ENCODE assay signal across 8 cellular contexts in genomic region chr3:129441215-129441614, GRCh38. TPM values are rescaled to one million over a fixed set of nuclear protein-coding genes. Genes with fewer than 3 reads are reported as not detected.
DNase-seq lines count a peak whose midpoint lies in the region; TF ChIP-seq lines count a peak whose summit lies in the region.

No MANE protein-coding gene starts in this region.

- H3K4me2 ChIP-seq in osteoblast (ENCODE audit: insufficient read depth, low read length) = peak overlapping the region; percentile 87

- H3K4me1 ChIP-seq in osteoblast (ENCODE audit: insufficient read depth, low read length) = peaks cover 41% of the 10 kb centered on the region

- peaks cover 72% of the 10 kb centered on the region for H3K79me2 ChIP-seq in osteoblast (ENCODE audit: insufficient read depth, low read length)

- H4K20me1 ChIP-seq in osteoblast (ENCODE audit: insufficient read depth, low read length) = no peaks in the 10 kb centered on the region

- peak overlapping the region; percentile 100 for H3K4me3 ChIP-seq in coronary artery
- peak overlapping the region; percentile 98 for H3K4me3 ChIP-seq in osteoblast (ENCODE audit: insufficient read depth, low read length)

- H3K36me3 ChIP-seq in osteoblast (ENCODE audit: insufficient read depth, low read length) = peaks cover 15% of the 10 kb centered on the region

- H3K27ac ChIP-seq in coronary artery (peak overlapping the region; percentile 75 to 99), osteoblast (ENCODE audit: low read depth, low read length) (peak overlapping the region; percentile 95)

- H3K9me3 ChIP-seq in osteoblast (ENCODE audit: low read depth, low read length) = no peaks in the 10 kb centered on the region

- H3K27me3 ChIP-seq in osteoblast (ENCODE audit: insufficient read depth, low read length) = no peaks in the 10 kb centered on the region

- DNase-seq in G401 (ENCODE audit: low spot score) (peak; percentile 33), NCI-H526 treated with DMSO at 0.1 percent for 48 hours (lab: John Stamatoyannopoulos, UW) (peak; percentile 48), coronary artery (ENCODE audit: low spot score) (no peak), osteoblast (ENCODE audit: insufficient read length, low spot score, missing footprints) (peak; percentile 70), GM19238 (ENCODE audit: insufficient read length, low spot score) (no peak), iPS-NIHi7 (ENCODE audit: extremely low spot score) (no peak), AG20443 (ENCODE audit: low spot score) (no peak), HCEC 1CT (no peak)

- H2AFZ ChIP-seq in osteoblast (ENCODE audit: low read length) = peak overlapping the region; percentile 81

- TF ChIP-seq CTCF in coronary artery (IDR thresholded peaks at IDR 0.05) (no peak), osteoblast (IDR thresholded peaks at IDR 0.05; ENCODE audit: extremely low read depth, low read depth, low read length) (no peak)

- in situ Hi-C loops in G401 (cut with HindIII; ENCODE audit: low sequenced_read_pairs) = no loop called here

RNA-seq across cellular contexts. Expression of gene IFT122, which starts 1.2 kb away (rescaled TPM):
- total RNA-seq in G401 (2014; rRNA removed; shearing (Covaris generic)) = 14.6 and 19.9 TPM in 2 replicates
- 30.4 and 30.6 TPM in 2 replicates for total RNA-seq in osteoblast

RNA-seq across cellular contexts. Expression of gene MBD4, which starts 1.5 kb away (rescaled TPM):
- 14.0 and 18.9 TPM in 2 replicates for total RNA-seq in G401 (2014; rRNA removed; shearing (Covaris generic))
- 37.1 and 41.3 TPM in 2 replicates for total RNA-seq in osteoblast

RNA-seq across cellular contexts. Expression of gene EFCAB12, which starts 12.8 kb away (rescaled TPM):
- not detected in 2 replicates for total RNA-seq in G401 (2014; rRNA removed; shearing (Covaris generic))
- total RNA-seq in osteoblast = under 0.01 TPM in 2 replicates

Comparison
In these comparisons a context has a peak if more than half of its experiments do, and no peak if none do; other contexts are left out.
1. DNase-seq: peak in G401 (single experiment), NCI-H526 treated with DMSO at 0.1 percent for 48 hours (single experiment) and osteoblast (single experiment); none in coronary artery (single experiment), GM19238 (single experiment), iPS-NIHi7 (single experiment), AG20443 (single experiment) and HCEC 1CT (single experiment).